In genomic region chr21:8419925-8420560, GRCh38 we compare ENCODE assay signal across 8 cellular contexts.
DNase-seq lines count a peak whose midpoint lies in the region; ATAC-seq and TF ChIP-seq lines count a peak whose summit lies in the region.
"Not testable (repeated sequence)": the region's sequence is repeated elsewhere in the genome, so short reads cannot be mapped to it uniquely, and the experiment has no call there.

No MANE protein-coding gene starts in this region.

- not testable (repeated sequence) for H3K9me3 ChIP-seq in aorta (ENCODE audit: control insufficient read depth, low read length)

- H3K4me3 Mint-ChIP-seq in activated T-helper 1 cell treated with anti-CD3 and anti-CD28 coated beads, Interleukin-12 subunit alpha, Interleukin-12 subunit beta, Interleukin-2, Interleukin-4 antibody, amounts not matched to agents 30 ng/mL and 10 ng/mL and 1 ng/mL, durations not matched to agents 14 hours and 24 hours and 36 hours; natural killer cell treated with Interleukin-12 subunit alpha and Interleukin-12 subunit beta and Interleukin-15 and Interleukin-18, amount 100 ng/mL, for 72 hours: not testable (repeated sequence)

- H3K27me3 ChIP-seq in foreskin keratinocyte; aorta (ENCODE audit: control insufficient read depth in 1 of 2, insufficient read depth in 2 of 2, low read length in 1 of 2): not testable (repeated sequence)

- H3K36me3 ChIP-seq in aorta (ENCODE audit: control insufficient read depth in 1 of 2, insufficient read depth in 2 of 2, low read length in 1 of 2), result not testable (repeated sequence)

- no CpG with 5 or more reads among the region's 2 CpGs for WGBS in aorta, 2 donors

- intact Hi-C loops in activated T-helper 1 cell treated with anti-CD3 and anti-CD28 coated beads, Interleukin-12 subunit alpha, Interleukin-12 subunit beta, Interleukin-2, Interleukin-4 antibody, amounts not matched to agents 30 ng/mL and 10 ng/mL and 1 ng/mL, durations not matched to agents 14 hours and 24 hours and 36 hours (cut with micrococcal nuclease); aorta (cut with DNase I): not testable (repeated sequence)

- H3K27ac ChIP-seq in foreskin keratinocyte; aorta (ENCODE audit: low read depth in 1 of 2, low read length in 2 of 2): not testable (repeated sequence)

- ATAC-seq in GM18907 (IDR thresholded peaks at IDR 0.05; ENCODE audit: unreplicated experiment) (peak; percentile 92), GM21717 (IDR thresholded peaks at IDR 0.05; ENCODE audit: unreplicated experiment) (peak; percentile 90), HG02981 (IDR thresholded peaks at IDR 0.05; ENCODE audit: unreplicated experiment) (peak; percentile 87), HG03571 (IDR thresholded peaks at IDR 0.05; ENCODE audit: unreplicated experiment) (peak; percentile 82), foreskin keratinocyte (peak; percentile 94), aorta (ENCODE audit: low FRiP score) (peak; percentile 100)
- peak; percentile 93 to 95 for ATAC-seq in natural killer cell treated with Interleukin-12 subunit alpha and Interleukin-12 subunit beta and Interleukin-15 and Interleukin-18, amount 100 ng/mL, for 72 hours

- H3K4me3 ChIP-seq in aorta (ENCODE audit: low read length in 2 of 2), result not testable (repeated sequence)

- peak overlapping the region; percentile 1 for H3K27ac Mint-ChIP-seq in activated T-helper 1 cell treated with anti-CD3 and anti-CD28 coated beads, Interleukin-12 subunit alpha, Interleukin-12 subunit beta, Interleukin-2, Interleukin-4 antibody, amounts not matched to agents 30 ng/mL and 10 ng/mL and 1 ng/mL, durations not matched to agents 14 hours and 24 hours and 36 hours
- peak overlapping the region in 1 of 2 donors; percentile 0 for H3K27ac Mint-ChIP-seq in natural killer cell treated with Interleukin-12 subunit alpha and Interleukin-12 subunit beta and Interleukin-15 and Interleukin-18, amount 100 ng/mL, for 72 hours

- H3K36me3 Mint-ChIP-seq in activated T-helper 1 cell treated with anti-CD3 and anti-CD28 coated beads, Interleukin-12 subunit alpha, Interleukin-12 subunit beta, Interleukin-2, Interleukin-4 antibody, amounts not matched to agents 30 ng/mL and 10 ng/mL and 1 ng/mL, durations not matched to agents 14 hours and 24 hours and 36 hours (ENCODE audit: low read depth); natural killer cell treated with Interleukin-12 subunit alpha and Interleukin-12 subunit beta and Interleukin-15 and Interleukin-18, amount 100 ng/mL, for 72 hours: not testable (repeated sequence)

- H3K4me1 Mint-ChIP-seq in activated T-helper 1 cell treated with anti-CD3 and anti-CD28 coated beads, Interleukin-12 subunit alpha, Interleukin-12 subunit beta, Interleukin-2, Interleukin-4 antibody, amounts not matched to agents 30 ng/mL and 10 ng/mL and 1 ng/mL, durations not matched to agents 14 hours and 24 hours and 36 hours (ENCODE audit: low read depth); natural killer cell treated with Interleukin-12 subunit alpha and Interleukin-12 subunit beta and Interleukin-15 and Interleukin-18, amount 100 ng/mL, for 72 hours (ENCODE audit: low read depth in 2 of 2): not testable (repeated sequence)

- DNase-seq in activated T-helper 1 cell treated with anti-CD3 and anti-CD28 coated beads, Interleukin-12 subunit alpha, Interleukin-12 subunit beta, Interleukin-2, Interleukin-4 antibody, amounts not matched to agents 30 ng/mL and 10 ng/mL and 1 ng/mL, durations not matched to agents 14 hours and 24 hours and 36 hours (ENCODE audit: low spot score), result peak; percentile 45
- not testable (repeated sequence) for DNase-seq in foreskin keratinocyte, aorta
- peak; percentile 64 for DNase-seq in natural killer cell treated with Interleukin-12 subunit alpha and Interleukin-12 subunit beta and Interleukin-15 and Interleukin-18, amount 100 ng/mL, for 72 hours (ENCODE audit: low spot score)

- not testable (repeated sequence) for H3K9me3 Mint-ChIP-seq in activated T-helper 1 cell treated with anti-CD3 and anti-CD28 coated beads, Interleukin-12 subunit alpha, Interleukin-12 subunit beta, Interleukin-2, Interleukin-4 antibody, amounts not matched to agents 30 ng/mL and 10 ng/mL and 1 ng/mL, durations not matched to agents 14 hours and 24 hours and 36 hours; natural killer cell treated with Interleukin-12 subunit alpha and Interleukin-12 subunit beta and Interleukin-15 and Interleukin-18, amount 100 ng/mL, for 72 hours

- not testable (repeated sequence) for H3K4me1 ChIP-seq in foreskin keratinocyte; aorta (ENCODE audit: control insufficient read depth in 1 of 2, insufficient read depth in 2 of 2, low read length in 2 of 2)

- not testable (repeated sequence) for TF ChIP-seq CTCF in foreskin keratinocyte (conservative IDR thresholded peaks at IDR 0.05)

- not testable (repeated sequence) for H3K27me3 Mint-ChIP-seq in activated T-helper 1 cell treated with anti-CD3 and anti-CD28 coated beads, Interleukin-12 subunit alpha, Interleukin-12 subunit beta, Interleukin-2, Interleukin-4 antibody, amounts not matched to agents 30 ng/mL and 10 ng/mL and 1 ng/mL, durations not matched to agents 14 hours and 24 hours and 36 hours (ENCODE audit: insufficient read depth); natural killer cell treated with Interleukin-12 subunit alpha and Interleukin-12 subunit beta and Interleukin-15 and Interleukin-18, amount 100 ng/mL, for 72 hours
